Comparison of ENCODE assay signal across 1 cellular context in the genomic region with DNA sequence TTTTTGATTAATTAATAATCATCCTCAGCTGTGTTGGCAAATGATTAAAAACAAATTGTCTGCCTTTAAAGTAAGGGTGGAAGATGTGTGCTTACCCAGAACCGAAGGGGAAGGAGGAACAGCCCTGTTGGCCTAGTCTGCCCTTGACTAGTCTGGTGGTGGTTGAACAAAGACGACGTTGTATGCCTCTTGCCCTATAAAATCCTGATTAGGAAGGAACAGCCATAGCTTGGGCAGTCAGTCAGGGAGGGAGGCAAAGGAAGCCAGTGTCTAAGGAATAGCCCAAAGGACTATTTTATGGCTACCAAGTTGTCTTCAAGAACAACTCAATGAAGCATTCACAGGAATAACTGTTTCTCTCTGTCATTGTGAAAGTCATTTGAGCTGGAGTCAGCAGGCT.
TF ChIP-seq lines count a peak whose summit lies in the region.

No MANE protein-coding gene starts in this region.

TF ChIP-seq in H1, 55 proteins besides CTCF, POLR2A, EP300 and RAD21 (continued from another document):
- TF ChIP-seq, protein P1, sequence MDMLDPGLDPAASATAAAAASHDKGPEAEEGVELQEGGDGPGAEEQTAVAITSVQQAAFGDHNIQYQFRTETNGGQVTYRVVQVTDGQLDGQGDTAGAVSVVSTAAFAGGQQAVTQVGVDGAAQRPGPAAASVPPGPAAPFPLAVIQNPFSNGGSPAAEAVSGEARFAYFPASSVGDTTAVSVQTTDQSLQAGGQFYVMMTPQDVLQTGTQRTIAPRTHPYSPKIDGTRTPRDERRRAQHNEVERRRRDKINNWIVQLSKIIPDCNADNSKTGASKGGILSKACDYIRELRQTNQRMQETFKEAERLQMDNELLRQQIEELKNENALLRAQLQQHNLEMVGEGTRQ (IDR thresholded peaks at IDR 0.05; ENCODE audit: low read length) = no peak
- no peak for TF ChIP-seq HDAC6 (IDR thresholded peaks at IDR 0.05; ENCODE audit: low read depth, low read length)
- TF ChIP-seq BRCA1 (IDR thresholded peaks at IDR 0.05; ENCODE audit: low read depth, low read length) = no peak
- TF ChIP-seq TBP (IDR thresholded peaks at IDR 0.05; ENCODE audit: low read depth, low read length) = no peak
- no peak for TF ChIP-seq ZNF274 (IDR thresholded peaks at IDR 0.05; ENCODE audit: borderline replicate concordance, extremely low read depth, low read length)
- no peak for TF ChIP-seq RXRA (IDR thresholded peaks at IDR 0.05; ENCODE audit: insufficient read depth, low read depth, low read length)
- TF ChIP-seq TAF7 (optimal IDR thresholded peaks at IDR 0.05; ENCODE audit: borderline replicate concordance, low read depth, low read length) = no peak
- no peak for TF ChIP-seq RNF2 (IDR thresholded peaks at IDR 0.05; ENCODE audit: borderline replicate concordance, low read depth, low read length, missing control alignments, poor library complexity, severe bottlenecking)
